In the genomic region with DNA sequence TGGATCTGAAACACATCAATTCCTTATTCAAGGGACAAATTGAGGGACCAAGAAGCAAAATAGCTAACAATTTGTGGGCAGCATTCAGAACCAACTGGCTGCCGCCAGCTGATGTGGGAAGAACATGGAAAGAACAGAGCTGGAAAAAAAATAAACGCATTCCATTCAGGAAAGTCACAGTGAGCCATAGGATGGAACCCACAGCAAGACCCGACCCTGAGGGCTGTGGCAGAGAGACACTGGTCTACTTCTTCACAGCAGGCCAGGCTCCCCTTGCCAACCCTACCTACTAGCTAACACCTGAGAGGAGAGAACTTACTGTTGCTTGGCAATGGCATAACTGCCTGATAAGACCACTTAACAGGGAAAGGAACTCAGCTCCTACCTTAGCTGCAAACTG, we compare ENCODE assay signal across 8 cellular contexts.
DNase-seq lines count a peak whose midpoint lies in the region; ATAC-seq, FAIRE-seq and TF ChIP-seq lines count a peak whose summit lies in the region.

No MANE protein-coding gene starts in this region.

- 0 out of 2 replicates have a peak, but pooled peaks cover 9% of the 10 kb centered on the region for H4K20me1 ChIP-seq in PC-3 (ENCODE audit: low read length)
- H4K20me1 ChIP-seq in H1 (replicated peaks in 1 of 2; ENCODE audit: control insufficient read depth in 1 of 2, insufficient read depth in 2 of 2, low read length in 2 of 2) = peaks cover 1 to 3% of the 10 kb centered on the region in 2 experiments
- H4K20me1 ChIP-seq in neural cell (ENCODE audit: insufficient read depth) = no peaks in the 10 kb centered on the region

- POLR2A ChIA-PET in PC-3 (lab: Charles Lee; ENCODE audit: unreplicated experiment) = no interaction called here
- POLR2A ChIA-PET in H1 (lab: Charles Lee; ENCODE audit: partially characterized antibody) = no interaction called here
- POLR2A ChIA-PET in A673 (lab: Charles Lee; ENCODE audit: low non-redundant PET) = no interaction called here

- H2AFZ ChIP-seq in PC-3 (ENCODE audit: low read length) (no peak overlapping the region), H1 (ENCODE audit: low read length) (no peak overlapping the region), neural cell (ENCODE audit: low read depth, low read length) (no peak overlapping the region)

- H3K4ac ChIP-seq in H1 (replicated peaks; ENCODE audit: insufficient read length, low read depth, low read length) = no peak overlapping the region

- H3K27ac ChIP-seq in PC-3 (ENCODE audit: low read length) (no peak overlapping the region), H1 (ENCODE audit: low read depth, low read length) (no peak overlapping the region), neural cell (ENCODE audit: low read length) (no peak overlapping the region), A673 (ENCODE audit: low read depth, low read length, poor library complexity, severe bottlenecking) (no peak overlapping the region), spleen (no peak overlapping the region)

- H3K9me3 ChIP-seq in PC-3 (ENCODE audit: low read length) = no peaks in the 10 kb centered on the region
- no peaks in the 10 kb centered on the region for H3K9me3 ChIP-seq in H1 (ENCODE audit: insufficient read depth in 2 of 2, low read depth in 1 of 2, low read length in 1 of 2)
- H3K9me3 ChIP-seq in neural cell (ENCODE audit: low read length) = no peaks in the 10 kb centered on the region
- H3K9me3 ChIP-seq in A673 (ENCODE audit: low read depth, low read length, poor library complexity, severe bottlenecking) = no peaks in the 10 kb centered on the region
- no peaks in the 10 kb centered on the region for H3K9me3 ChIP-seq in spleen

- H2BK15ac ChIP-seq in H1 (ENCODE audit: low read length) = no peak overlapping the region

- ATAC-seq in PC-3 = peak; percentile 84

- no peak overlapping the region for H2BK5ac ChIP-seq in H1 (ENCODE audit: low read depth, low read length)

- CTCF ChIA-PET in PC-3 (lab: Charles Lee) (interaction anchor here (0.6 kb wide), 1 partner anchor 114 kb away, joined by 5 read pairs; no protein-coding TSS in a partner anchor), H1 (lab: Charles Lee; ENCODE audit: partially characterized antibody) (interaction anchor here (1.0 to 1.2 kb wide), 4 partner anchors 14 to 134 kb away, joined by 3 to 4 read pairs (median 4); no protein-coding TSS in a partner anchor), A673 (lab: Charles Lee) (no interaction called here)

- H3F3A ChIP-seq in PC-3 (ENCODE audit: low read length, unreplicated experiment) (no peaks in the 10 kb centered on the region), neural cell (ENCODE audit: insufficient read depth, low read length, poor library complexity, severe bottlenecking) (no peaks in the 10 kb centered on the region)

- no peak for TF ChIP-seq CTCF in PC-3 (conservative IDR thresholded peaks at IDR 0.05; ENCODE audit: low read depth, low read length)
- TF ChIP-seq CTCF in H1 (IDR thresholded peaks at IDR 0.05; ENCODE audit: control extremely low read depth in 1 of 3, insufficient read depth in 1 of 3, low read depth in 1 of 3, low read length in 3 of 3) = no peak
- TF ChIP-seq CTCF in neural cell (IDR thresholded peaks at IDR 0.05; ENCODE audit: poor library complexity, severe bottlenecking) = no peak
- TF ChIP-seq CTCF in A673 (conservative IDR thresholded peaks at IDR 0.05; ENCODE audit: low read depth, low read length) = no peak
- no peak for TF ChIP-seq CTCF in spleen (IDR thresholded peaks at IDR 0.05 in 8 of 11, conservative IDR thresholded peaks at IDR 0.05 in 3 of 11)

- 81% methylated on average over 3 of the region's 3 CpGs; no CpG with 5 or more reads in 1 of the 2 experiments for WGBS in H1 (ENCODE audit: extremely low coverage in 1 of 2, insufficient coverage in 1 of 2, insufficient read length in 1 of 2, insufficient replicate concordance in 2 of 2, low coverage in 1 of 2, low lambda C conversion rate in 2 of 2, missing lambda C conversion rate in 1 of 2), 2 experiments
- 68 to 94% (median 87%) methylated on average over 3 of the region's 3 CpGs for WGBS in spleen, 5 donors

- H3K14ac ChIP-seq in H1 (ENCODE audit: insufficient read length) = no peak overlapping the region

- H2BK12ac ChIP-seq in H1 (ENCODE audit: low read depth, low read length) = no peak overlapping the region

- no peak for TF ChIP-seq EP300 in H1 (IDR thresholded peaks at IDR 0.05; ENCODE audit: borderline replicate concordance in 1 of 2, low read depth in 2 of 2, low read length in 2 of 2)
- no peak for TF ChIP-seq EP300 in neural cell (conservative IDR thresholded peaks at IDR 0.05; ENCODE audit: poor library complexity, severe bottlenecking)

- intact Hi-C loops in PC-3 (cut with micrococcal nuclease) = no loop called here
- intact Hi-C loops in A673 (cut with micrococcal nuclease; ENCODE audit: unreplicated experiment) = no loop called here
- intact Hi-C loops in spleen (cut with DNase I; ENCODE audit: low total_unique reads) = no loop called here

- H3K36me3 ChIP-seq in PC-3 (ENCODE audit: low read depth, low read length) (no peaks in the 10 kb centered on the region), H1 (ENCODE audit: control insufficient read depth in 2 of 4, insufficient read depth in 4 of 4, low read length in 3 of 4) (no peaks in the 10 kb centered on the region), neural cell (ENCODE audit: insufficient read depth, low read length) (no peaks in the 10 kb centered on the region), A673 (ENCODE audit: insufficient read depth, low read length, poor library complexity, severe bottlenecking) (no peaks in the 10 kb centered on the region), spleen (peaks cover 0 to 10% (median 2%) of the 10 kb centered on the region in 6 donors)

- H3K4me1 ChIP-seq in PC-3 (ENCODE audit: insufficient read depth, low read length) (peaks cover 12% of the 10 kb centered on the region), H1 (replicated peaks in 1 of 4; ENCODE audit: control insufficient read depth in 3 of 4, insufficient read depth in 4 of 4, low read length in 3 of 4) (peaks cover 0 to 3% (median 0%) of the 10 kb centered on the region in 4 experiments; a peak in 2 of 7 replicates), A673 (ENCODE audit: insufficient read depth, low read length, poor library complexity, severe bottlenecking) (peaks cover 33% of the 10 kb centered on the region), spleen (peaks cover 0 to 84% (median 19%) of the 10 kb centered on the region in 6 donors)

- peaks cover 3% of the 10 kb centered on the region; the same call in 1 of the 2 replicates for H3K79me1 ChIP-seq in H1 (ENCODE audit: low read depth, low read length)

- H3K9me2 ChIP-seq in PC-3 (replicated peaks; ENCODE audit: low read length) (no peaks in the 10 kb centered on the region), neural cell (ENCODE audit: insufficient read depth, low read length) (no peaks in the 10 kb centered on the region)

- H3K27me3 ChIP-seq in PC-3 (ENCODE audit: low read length) (no peaks in the 10 kb centered on the region), H1 (replicated peaks in 1 of 4; ENCODE audit: control insufficient read depth in 3 of 4, extremely low read depth in 1 of 4, insufficient read depth in 3 of 4, low read length in 3 of 4) (no peaks in the 10 kb centered on the region), neural cell (ENCODE audit: insufficient read depth, low read depth, low read length) (no peaks in the 10 kb centered on the region), A673 (replicated peaks; ENCODE audit: insufficient read depth, low read depth, low read length, poor library complexity) (no peaks in the 10 kb centered on the region), spleen (replicated peaks in 1 of 7) (no peaks in the 10 kb centered on the region)

- H3K9ac ChIP-seq in PC-3 (ENCODE audit: low read length) (no peak overlapping the region), H1 (replicated peaks in 1 of 4; ENCODE audit: extremely low read depth in 1 of 4, low read depth in 3 of 4, low read length in 3 of 4) (no peak overlapping the region), neural cell (ENCODE audit: low read length) (no peak overlapping the region)

- FAIRE-seq in H1 (lab: Jason Lieb, UNC) = no peak

- no peak overlapping the region for H2BK20ac ChIP-seq in H1 (ENCODE audit: low read length)

- no peak overlapping the region for H3K56ac ChIP-seq in H1 (replicated peaks; ENCODE audit: insufficient read length, low read depth, low read length)

- no peak overlapping the region for H3K4me3 ChIP-seq in PC-3 (ENCODE audit: low read length)
- H3K4me3 ChIP-seq in H1 (ENCODE audit: extremely low read depth in 1 of 4, insufficient read depth in 2 of 4, low read depth in 3 of 4, low read length in 4 of 4) = no peak overlapping the region
- H3K4me3 ChIP-seq in neural cell (ENCODE audit: low read length) = no peak overlapping the region
- no peak overlapping the region for H3K4me3 ChIP-seq in A673 (ENCODE audit: low read depth, low read length, poor library complexity, severe bottlenecking)
- no peak overlapping the region for H3K4me3 ChIP-seq in spleen

- TF ChIP-seq POLR2A in H1 (IDR thresholded peaks at IDR 0.05; ENCODE audit: control extremely low read depth in 1 of 2, low read depth in 2 of 2, low read length in 2 of 2) = no peak
- TF ChIP-seq POLR2A in spleen (IDR thresholded peaks at IDR 0.05) = no peak

- no peak overlapping the region for H3K18ac ChIP-seq in H1 (ENCODE audit: extremely low read depth, low read length)

- H4K8ac ChIP-seq in H1 (ENCODE audit: extremely low read depth, insufficient read depth, low read length) = no peak overlapping the region

- no peak overlapping the region for H2BK120ac ChIP-seq in H1 (replicated peaks; ENCODE audit: low read depth, low read length)

- H4K5ac ChIP-seq in H1 (ENCODE audit: insufficient read length, low read depth, low read length) = no peak overlapping the region

- H3K79me2 ChIP-seq in PC-3 (ENCODE audit: low read length) (peaks cover 26% of the 10 kb centered on the region), H1 (ENCODE audit: control insufficient read depth in 1 of 2, insufficient read depth in 2 of 2, low read length in 2 of 2) (peaks cover 0 to 45% of the 10 kb centered on the region in 2 experiments; a peak in 2 of 4 replicates), neural cell (replicated peaks; ENCODE audit: insufficient read depth, low read length) (no peaks in the 10 kb centered on the region)

- H3K23ac ChIP-seq in H1 (ENCODE audit: insufficient read length) = no peak overlapping the region

- no peak overlapping the region for H2AK5ac ChIP-seq in H1 (ENCODE audit: low read depth, low read length)

- BruUV-seq in PC-3 (replicated peaks; lab: Mats Ljungman, UMichigan) = no TSS peak
- no TSS peak for BruUV-seq in A673 (replicated peaks; lab: Mats Ljungman, UMichigan)

- DNase-seq in Daoy (ENCODE audit: low read depth) (peak; percentile 80), PC-3 (peak; percentile 76), H1 (ENCODE audit: low read depth in 1 of 2, low spot score in 2 of 2) (no peak), DMS53 treated with DMSO at 0.1 percent for 48 hours (lab: John Stamatoyannopoulos, UW; ENCODE audit: unreplicated experiment) (no peak), A673 (ENCODE audit: low spot score) (no peak), spleen (no peak), T-helper 9 cell (no peak)

- H3K23me2 ChIP-seq in H1 (ENCODE audit: low read depth, low read length) = no peaks in the 10 kb centered on the region

- no peak for TF ChIP-seq RAD21 in H1 (IDR thresholded peaks at IDR 0.05 in 1 of 2, conservative IDR thresholded peaks at IDR 0.05 in 1 of 2; ENCODE audit: low read depth in 2 of 2, low read length in 2 of 2)
- TF ChIP-seq RAD21 in neural cell (conservative IDR thresholded peaks at IDR 0.05) = no peak

- H4K91ac ChIP-seq in H1 (replicated peaks; ENCODE audit: insufficient read length, low read length) = no peak overlapping the region

- H3K4me2 ChIP-seq in PC-3 (ENCODE audit: low read length) (peak overlapping the region; percentile 11; the same call in 1 of the 2 replicates), H1 (ENCODE audit: insufficient read depth in 1 of 2, low read depth in 2 of 2, low read length in 2 of 2) (no peak overlapping the region), neural cell (ENCODE audit: low read length) (no peak overlapping the region)

Comparison
In these comparisons a context has a peak if more than half of its experiments do, and no peak if none do; other contexts are left out.
1. DNase-seq: peak in Daoy (single experiment) and PC-3 (single experiment); none in H1 (0 of 2), DMS53 treated with DMSO at 0.1 percent for 48 hours (single experiment), A673 (single experiment), spleen (single experiment) and T-helper 9 cell (single experiment).